Comparison of ENCODE assay signal across 1 cellular context in the genomic region with DNA sequence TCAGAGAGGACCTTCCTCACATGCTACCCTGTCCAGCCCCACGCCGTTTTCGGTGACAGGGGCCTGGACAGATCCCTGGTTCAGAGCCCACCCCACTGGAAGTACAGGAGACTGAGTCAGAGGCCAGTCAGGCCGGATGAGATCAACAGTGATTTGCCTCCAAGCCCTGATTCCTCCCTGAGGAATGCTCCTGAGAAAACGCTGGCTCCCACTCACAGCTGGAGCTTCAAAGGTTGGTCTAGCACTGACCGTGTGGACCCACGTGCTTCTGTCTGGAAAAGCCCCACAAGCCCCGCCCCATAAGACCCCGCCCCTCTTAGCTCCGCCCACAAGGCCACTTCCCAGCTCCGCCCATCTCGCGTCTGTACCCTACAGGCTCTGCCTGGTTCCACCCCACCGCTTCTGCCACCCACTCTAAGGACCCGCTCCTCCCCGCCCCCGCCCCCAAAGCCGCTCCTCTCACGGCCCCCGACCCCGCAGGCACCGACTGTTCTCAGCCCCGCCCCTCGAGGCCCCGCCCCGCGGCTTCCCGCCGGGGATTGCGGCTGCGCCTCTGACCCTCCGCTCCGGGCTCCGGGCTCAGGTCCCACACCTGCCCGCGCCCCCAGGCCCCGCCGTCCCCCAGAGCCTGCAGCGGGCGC.
TF ChIP-seq lines count a peak whose summit lies in the region.

No MANE protein-coding gene starts in this region.

TF ChIP-seq in HCT116, 20 proteins besides CTCF, POLR2A, EP300 and RAD21 (continued from another document):
- TF ChIP-seq ZNF274 (IDR thresholded peaks at IDR 0.05; ENCODE audit: low read depth, low read length), result no peak
- no peak for TF ChIP-seq EZH2phosphoT487 (IDR thresholded peaks at IDR 0.05; ENCODE audit: borderline replicate concordance)
- no peak for TF ChIP-seq SP1 (IDR thresholded peaks at IDR 0.05; ENCODE audit: low read depth)
